ENCODE assay signal across 8 cellular contexts in the genomic region with DNA sequence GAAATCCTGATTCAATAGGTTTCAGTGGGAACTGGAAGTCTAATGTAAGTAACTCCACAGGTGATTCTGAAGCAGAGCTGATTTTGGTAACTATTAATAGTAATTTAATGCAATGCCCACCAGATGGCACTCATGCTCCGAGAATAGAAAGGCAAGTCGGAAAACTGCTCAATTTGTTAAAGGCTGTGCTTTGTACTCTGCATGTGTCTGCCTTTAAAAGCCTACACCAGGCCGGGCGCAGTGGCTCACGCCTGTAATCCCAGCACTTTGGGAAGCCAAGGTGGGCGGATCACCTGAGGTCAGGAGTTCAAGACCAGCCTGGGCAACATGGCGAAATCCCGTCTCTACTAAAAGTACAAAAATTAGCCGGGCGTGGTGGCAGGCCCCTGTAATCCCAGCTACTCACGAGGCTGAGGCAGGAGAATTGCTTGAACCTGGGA.
DNase-seq lines count a peak whose midpoint lies in the region; ATAC-seq lines count a peak whose summit lies in the region.
"Not testable (repeated sequence)": the region's sequence is repeated elsewhere in the genome, so short reads cannot be mapped to it uniquely, and the experiment has no call there.

No MANE protein-coding gene starts in this region.

- H3K4me3 Mint-ChIP-seq in activated T-cell treated with anti-CD3 and anti-CD28 coated beads, Interleukin-2, amount 50 U/mL, for 4 hours: not testable (repeated sequence)

- not testable (repeated sequence) for H3K4me1 Mint-ChIP-seq in activated T-cell treated with anti-CD3 and anti-CD28 coated beads, Interleukin-2, amount 50 U/mL, for 4 hours (ENCODE audit: low read depth)

- H3K27me3 ChIP-seq in BLaER1 treated with 17β-estradiol and CSF1 and Interleukin-3, amounts not matched to agents 10 nM and 100 nM; SJSA1 (replicated peaks): not testable (repeated sequence)

- peaks cover 0 to 33% (median 22%) of the 10 kb centered on the region in 10 experiments; a peak in 13 of 20 replicates for H3K4me1 ChIP-seq in BLaER1 treated with 17β-estradiol and CSF1 and Interleukin-3, amounts not matched to agents 10 nM and 100 nM
- not testable (repeated sequence) for H3K4me1 ChIP-seq in SJSA1 (replicated peaks)

- not testable (repeated sequence) for H3K36me3 Mint-ChIP-seq in activated T-cell treated with anti-CD3 and anti-CD28 coated beads, Interleukin-2, amount 50 U/mL, for 4 hours (ENCODE audit: insufficient read depth)

- not testable (repeated sequence) for H3K9me3 ChIP-seq in BLaER1 treated with 17β-estradiol and CSF1 and Interleukin-3, amounts not matched to agents 10 nM and 100 nM (replicated peaks in 1 of 11); SJSA1 (replicated peaks)

- H3K4me3 ChIP-seq in BLaER1 treated with 17β-estradiol and CSF1 and Interleukin-3, amounts not matched to agents 10 nM and 100 nM; SJSA1: not testable (repeated sequence)

- DNase-seq in NCI-H1105 treated with DMSO at 0.1 percent for 48 hours (lab: John Stamatoyannopoulos, UW) (peak; percentile 31), SJSA1 (ENCODE audit: low read depth in 1 of 2, low spot score in 2 of 2) (peak; percentile 27 to 51), epithelial cell of prostate (ENCODE audit: low read depth, low spot score) (peak; percentile 10), lung microvascular endothelial cell (ENCODE audit: low read depth in 2 of 2) (peak; percentile 87 to 89)
- DNase-seq in activated T-cell treated with anti-CD3 and anti-CD28 coated beads, Interleukin-2, amount 50 U/mL, for 4 hours: peak; percentile 38
- peak; percentile 65 for DNase-seq in stimulated activated CD4-positive, alpha-beta T cell treated with anti-CD3 and anti-CD28 coated beads, Interleukin-4, amount 100 ng/mL, for 24 hours

- H4K20me1 ChIP-seq in BLaER1 treated with 17β-estradiol and CSF1 and Interleukin-3, amounts not matched to agents 10 nM and 100 nM: not testable (repeated sequence)

- peak overlapping the region in 6 of 11 experiments; percentile 24 to 81 (median 73); a peak in 11 of 22 replicates for H3K4me2 ChIP-seq in BLaER1 treated with 17β-estradiol and CSF1 and Interleukin-3, amounts not matched to agents 10 nM and 100 nM

- not testable (repeated sequence) for H3K36me3 ChIP-seq in BLaER1 treated with 17β-estradiol and CSF1 and Interleukin-3, amounts not matched to agents 10 nM and 100 nM; SJSA1

- not testable (repeated sequence) for H3K9ac ChIP-seq in BLaER1 treated with 17β-estradiol and CSF1 and Interleukin-3, amounts not matched to agents 10 nM and 100 nM

- H3K9me3 Mint-ChIP-seq in activated T-cell treated with anti-CD3 and anti-CD28 coated beads, Interleukin-2, amount 50 U/mL, for 4 hours: not testable (repeated sequence)

- H3K27me3 Mint-ChIP-seq in activated T-cell treated with anti-CD3 and anti-CD28 coated beads, Interleukin-2, amount 50 U/mL, for 4 hours (ENCODE audit: low read depth): not testable (repeated sequence)

- ATAC-seq in GM19351 (IDR thresholded peaks at IDR 0.05; ENCODE audit: unreplicated experiment): peak; percentile 44
- ATAC-seq in activated T-cell treated with anti-CD3 and anti-CD28 coated beads, Interleukin-2, amount 50 U/mL, for 4 hours: peak; percentile 43 to 59

- peak overlapping the region in 3 of 11 experiments; percentile 30 to 39 (median 31); a peak in 3 of 22 replicates for H3K27ac ChIP-seq in BLaER1 treated with 17β-estradiol and CSF1 and Interleukin-3, amounts not matched to agents 10 nM and 100 nM
- H3K27ac ChIP-seq in SJSA1: not testable (repeated sequence)
- peak overlapping the region; percentile 29 for H3K27ac ChIP-seq in epithelial cell of prostate

Comparison
In these comparisons a context has a peak if more than half of its experiments do, and no peak if none do; other contexts are left out.
1. DNase-seq: peak in every context shown above with its lines; median percentile 88 in lung microvascular endothelial cell; 65 in stimulated activated CD4-positive, alpha-beta T cell treated with anti-CD3 and anti-CD28 coated beads, Interleukin-4, amount 100 ng/mL, for 24 hours; 39 in SJSA1; 38 in activated T-cell treated with anti-CD3 and anti-CD28 coated beads, Interleukin-2, amount 50 U/mL, for 4 hours; 31 in NCI-H1105 treated with DMSO at 0.1 percent for 48 hours; 10 in epithelial cell of prostate.